In the genomic region with DNA sequence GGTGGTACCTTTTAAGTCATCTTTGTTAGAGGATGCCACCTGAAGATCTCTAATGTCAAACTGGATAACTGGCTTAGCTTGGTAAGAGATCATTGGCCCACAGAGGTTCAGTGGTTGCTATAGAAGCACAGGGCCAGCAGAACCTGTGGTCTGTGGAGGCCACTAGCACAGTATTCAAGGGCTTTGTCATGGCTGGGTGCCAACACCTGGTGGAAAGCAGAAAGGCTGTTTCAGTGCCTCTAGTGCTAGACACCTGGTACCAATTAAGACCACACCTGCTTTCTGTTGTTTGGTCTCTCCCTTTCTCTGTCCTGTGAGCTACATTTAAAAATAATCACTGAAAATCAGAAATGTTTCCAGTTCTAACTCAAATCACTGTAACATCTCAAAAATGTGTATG, we compare ENCODE assay signal across 8 cellular contexts. TPM values are rescaled to one million over a fixed set of nuclear protein-coding genes. Genes with fewer than 3 reads are reported as not detected.
A peak's percentile ranks its signal among the peaks of the same experiment; 100 is the strongest.
DNase-seq lines count a peak whose midpoint lies in the region; ATAC-seq and TF ChIP-seq lines count a peak whose summit lies in the region.

No MANE protein-coding gene starts in this region.

- H4K20me1 ChIP-seq in PC-9 (ENCODE audit: insufficient read depth): no peaks in the 10 kb centered on the region

- TF ChIP-seq EP300 in tibial nerve (IDR thresholded peaks at IDR 0.05): no peak

- ATAC-seq in GM21447 (IDR thresholded peaks at IDR 0.05; ENCODE audit: unreplicated experiment) (peak; percentile 89), HG03469 (IDR thresholded peaks at IDR 0.05; ENCODE audit: unreplicated experiment) (peak; percentile 68)

- CTCF ChIA-PET in PC-9 (lab: Charles Lee): no interaction called here

- DNase-seq in G401 (ENCODE audit: low spot score): peak; percentile 87
- peak; percentile 84 to 85 for DNase-seq in SHP77 (lab: John Stamatoyannopoulos, UW)
- no peak for DNase-seq in tibial nerve (ENCODE audit: low spot score in 2 of 2)
- DNase-seq in uterus: no peak
- no peak for DNase-seq in PC-9
- no peak for DNase-seq in activated naive CD4-positive, alpha-beta T cell treated with Interleukin-2 at 50 U/mL for 16 hours

- H3K9me3 ChIP-seq in tibial nerve (no peaks in the 10 kb centered on the region), uterus (no peaks in the 10 kb centered on the region), PC-9 (ENCODE audit: insufficient read depth, low read depth) (no peaks in the 10 kb centered on the region)

- no peak overlapping the region for H3K4me3 ChIP-seq in tibial nerve
- no peak overlapping the region for H3K4me3 ChIP-seq in uterus
- no peak overlapping the region for H3K4me3 ChIP-seq in PC-9

- no peak overlapping the region for H2AFZ ChIP-seq in PC-9

- intact Hi-C loops in uterus (cut with DNase I; ENCODE audit: low total_unique reads): no loop called here
- intact Hi-C loops in PC-9 (cut with micrococcal nuclease; ENCODE audit: unreplicated experiment): no loop called here

- H3K27me3 ChIP-seq in tibial nerve (no peaks in the 10 kb centered on the region), uterus (no peaks in the 10 kb centered on the region), PC-9 (ENCODE audit: insufficient read depth, low read depth) (no peaks in the 10 kb centered on the region)

- H3K27ac ChIP-seq in tibial nerve: no peak overlapping the region
- H3K27ac ChIP-seq in uterus: no peak overlapping the region
- H3K27ac ChIP-seq in PC-9: no peak overlapping the region

- TF ChIP-seq CTCF in tibial nerve (IDR thresholded peaks at IDR 0.05) (no peak), uterus (IDR thresholded peaks at IDR 0.05) (no peak), PC-9 (conservative IDR thresholded peaks at IDR 0.05) (no peak)

- no peaks in the 10 kb centered on the region for H3K9me2 ChIP-seq in PC-9 (ENCODE audit: insufficient read depth)

- H3K36me3 ChIP-seq in tibial nerve (no peaks in the 10 kb centered on the region), uterus (no peaks in the 10 kb centered on the region), PC-9 (ENCODE audit: low read depth) (no peaks in the 10 kb centered on the region)

- BruUV-seq in PC-9 (replicated peaks; lab: Mats Ljungman, UMichigan): no TSS peak

- H3K4me1 ChIP-seq in tibial nerve (peaks cover 0 to 30% (median 3%) of the 10 kb centered on the region in 4 donors), uterus (no peaks in the 10 kb centered on the region), PC-9 (replicated peaks; ENCODE audit: insufficient read depth) (no peaks in the 10 kb centered on the region)

- no peak overlapping the region for H3K4me2 ChIP-seq in PC-9

- no peaks in the 10 kb centered on the region for H3F3A ChIP-seq in PC-9 (ENCODE audit: insufficient read depth, low read depth)

- H3K79me2 ChIP-seq in PC-9 (ENCODE audit: low read depth): no peaks in the 10 kb centered on the region

- in situ Hi-C loops in G401 (cut with HindIII; ENCODE audit: low sequenced_read_pairs): no loop called here

- POLR2A ChIA-PET in PC-9 (lab: Charles Lee; ENCODE audit: unreplicated experiment): no interaction called here

- no peak for TF ChIP-seq POLR2A in tibial nerve (IDR thresholded peaks at IDR 0.05)
- TF ChIP-seq POLR2A in uterus (IDR thresholded peaks at IDR 0.05): no peak

RNA-seq across cellular contexts. Expression of a gene that starts 10.0 kb away (rescaled TPM):
- 0.07 and 0.12 TPM in 2 replicates for total RNA-seq in G401 (2014; rRNA removed; shearing (Covaris generic))
- 10 to 100 TPM; 29.6 to 59.9 (median 41.4) TPM for total RNA-seq in tibial nerve
- 10 to 100 TPM; 10.8 to 60.4 (median 37.2) TPM for total RNA-seq in uterus
- 20.4 and 27.7 TPM in 2 replicates for total RNA-seq in PC-9 (2021)

Comparison
In these comparisons a context has a peak if more than half of its experiments do, and no peak if none do; other contexts are left out.
1. DNase-seq: peak in G401 (single experiment) and SHP77 (2 of 2); none in tibial nerve (0 of 2), uterus (0 of 2), PC-9 (0 of 2) and activated naive CD4-positive, alpha-beta T cell treated with Interleukin-2 at 50 U/mL for 16 hours (single experiment).
2. RNA of a gene that starts 10.0 kb away (total RNA-seq): 10.8 to 60.4 TPM in uterus, 29.6 to 59.9 TPM in tibial nerve and 20.4 to 27.7 TPM in PC-9; 0.07 to 0.12 TPM in G401; every median in the first group is over 10 times any median in the second.